ENCODE assay signal across 2 cellular contexts in the genomic region with DNA sequence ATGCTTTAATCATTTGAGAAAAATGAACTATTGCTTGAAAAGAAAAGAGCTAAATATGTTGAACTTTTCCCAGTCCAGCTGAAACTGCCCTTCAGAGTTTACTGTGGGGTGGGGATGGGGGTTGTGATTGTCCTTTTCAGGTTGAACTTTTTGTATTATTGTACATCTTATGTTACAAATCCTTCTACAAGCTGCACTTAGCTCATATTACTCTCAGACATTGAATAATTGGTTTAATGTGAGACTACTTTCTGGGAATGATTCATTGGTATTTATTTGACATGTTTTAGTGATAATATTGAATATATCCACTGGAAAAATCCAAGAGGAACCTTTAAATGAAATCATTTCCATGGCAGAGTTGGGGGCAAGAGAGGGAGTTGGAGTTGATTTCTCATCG.
TF ChIP-seq lines count a peak whose summit lies in the region.

No MANE protein-coding gene starts in this region.

TF ChIP-seq in SK-N-SH treated with all-trans-retinoic acid at 6 μM for 48 hours, 23 proteins besides CTCF, POLR2A, EP300 and RAD21:
- TF ChIP-seq ZNF8 (CRISPR knock-in tag; IDR thresholded peaks at IDR 0.05) = no peak

TF ChIP-seq in SK-N-SH, 30 proteins besides CTCF, POLR2A, EP300 and RAD21:
- TF ChIP-seq, protein P1, sequence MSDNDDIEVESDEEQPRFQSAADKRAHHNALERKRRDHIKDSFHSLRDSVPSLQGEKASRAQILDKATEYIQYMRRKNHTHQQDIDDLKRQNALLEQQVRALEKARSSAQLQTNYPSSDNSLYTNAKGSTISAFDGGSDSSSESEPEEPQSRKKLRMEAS (IDR thresholded peaks at IDR 0.05; ENCODE audit: low read depth) = no peak
TF ChIP-seq in SK-N-SH: peak in this region for 0.
